20 cellular contexts compared by ENCODE assay signal in genomic region chr1:26155370-26156284, GRCh38. TPM values are rescaled to one million over a fixed set of nuclear protein-coding genes. Genes with fewer than 3 reads are reported as not detected.
DNase-seq lines count a peak whose midpoint lies in the region; ATAC-seq, FAIRE-seq and TF ChIP-seq lines count a peak whose summit lies in the region.
"Had no signal": no experiment of that assay in that cellular context is flagged by ENCODE, and none has a peak within 500 bp of the region (broad histone marks: within the 10 kb centered on the region; RNA-seq: fewer than 3 reads in every experiment).

No MANE protein-coding gene starts in this region.

- no peaks in the 10 kb centered on the region for H3K9me3 ChIP-seq in astrocyte (ENCODE audit: insufficient read depth, low read depth, low read length)
- no peaks in the 10 kb centered on the region for H3K9me3 ChIP-seq in iPS-18c (ENCODE audit: control insufficient read depth, insufficient read depth, low read length)
- no peaks in the 10 kb centered on the region for H3K9me3 ChIP-seq in gastrocnemius medialis
- no peaks in the 10 kb centered on the region for H3K9me3 ChIP-seq in T-helper 17 cell (ENCODE audit: control insufficient read depth, low read length, poor library complexity, severe bottlenecking)
- H3K9me3 ChIP-seq: BE2C, ovary had no signal

- POLR2A ChIA-PET in GM10248 (lab: Yijun Ruan, JAX): no interaction called here

- no peaks in the 10 kb centered on the region for H3K9me3 Mint-ChIP-seq in astrocyte (ENCODE audit: unreplicated experiment)
- no peaks in the 10 kb centered on the region for H3K9me3 Mint-ChIP-seq in activated T-helper 1 cell treated with anti-CD3 and anti-CD28 coated beads, Interleukin-12 subunit alpha, Interleukin-12 subunit beta, Interleukin-2, Interleukin-4 antibody, amounts not matched to agents 30 ng/mL and 10 ng/mL and 1 ng/mL, durations not matched to agents 14 hours and 24 hours and 36 hours
- H3K9me3 Mint-ChIP-seq: activated naive CD4-positive, alpha-beta T cell treated with anti-CD3 and anti-CD28 coated beads, Interleukin-2, amount 50 U/mL, for 24 hours had no signal

- H3K27ac ChIP-seq in astrocyte (ENCODE audit: low read depth, low read length) (no peak overlapping the region), gastrocnemius medialis (peak overlapping the region; percentile 51 to 81 (median 58)), foreskin keratinocyte (no peak overlapping the region)
- H3K27ac ChIP-seq: ovary had no signal

- CTCF ChIA-PET in GM10248 (lab: Yijun Ruan, JAX): interaction anchor here (1.4 to 5.0 kb wide), 4 partner anchors 10 to 44 kb away, joined by 3 to 37 read pairs (median 6); partner anchors contain the start of genes PDIK1L and ZNF593

- intact Hi-C loops in gastrocnemius medialis (cut with DNase I; ENCODE audit: low total_unique reads): no loop called here
- intact Hi-C loops in activated T-helper 1 cell treated with anti-CD3 and anti-CD28 coated beads, Interleukin-12 subunit alpha, Interleukin-12 subunit beta, Interleukin-2, Interleukin-4 antibody, amounts not matched to agents 30 ng/mL and 10 ng/mL and 1 ng/mL, durations not matched to agents 14 hours and 24 hours and 36 hours (cut with micrococcal nuclease): no loop called here

- H4K20me1 ChIP-seq in astrocyte (ENCODE audit: insufficient read depth, low read length): no peaks in the 10 kb centered on the region

- no peak overlapping the region for H3K9ac ChIP-seq in astrocyte (ENCODE audit: low read length)

- H3K4me1 Mint-ChIP-seq in astrocyte (ENCODE audit: low read depth, unreplicated experiment): peaks cover 27% of the 10 kb centered on the region
- no peaks in the 10 kb centered on the region for H3K4me1 Mint-ChIP-seq in activated T-helper 1 cell treated with anti-CD3 and anti-CD28 coated beads, Interleukin-12 subunit alpha, Interleukin-12 subunit beta, Interleukin-2, Interleukin-4 antibody, amounts not matched to agents 30 ng/mL and 10 ng/mL and 1 ng/mL, durations not matched to agents 14 hours and 24 hours and 36 hours (ENCODE audit: low read depth)
- H3K4me1 Mint-ChIP-seq in T-helper 17 cell: peaks cover 4% of the 10 kb centered on the region

- in situ Hi-C loops in gastrocnemius medialis (cut with MboI; ENCODE audit: low sequenced_read_pairs in 4 of 4): loop anchor here in 1 of 4 donors (25.0 kb wide), 2 partner anchors 118 to 268 kb away; partner anchors contain the start of genes PAQR7 and SLC30A2

- H3K27ac Mint-ChIP-seq in astrocyte (ENCODE audit: unreplicated experiment): peak overlapping the region; percentile 19
- H3K27ac Mint-ChIP-seq in activated T-helper 1 cell treated with anti-CD3 and anti-CD28 coated beads, Interleukin-12 subunit alpha, Interleukin-12 subunit beta, Interleukin-2, Interleukin-4 antibody, amounts not matched to agents 30 ng/mL and 10 ng/mL and 1 ng/mL, durations not matched to agents 14 hours and 24 hours and 36 hours: no peak overlapping the region
- H3K27ac Mint-ChIP-seq in T-helper 17 cell: no peak overlapping the region
- H3K27ac Mint-ChIP-seq: activated naive CD4-positive, alpha-beta T cell treated with anti-CD3 and anti-CD28 coated beads, Interleukin-2, amount 50 U/mL, for 24 hours had no signal

- H3K27me3 ChIP-seq in astrocyte (ENCODE audit: insufficient read depth, low read length) (peaks cover 7% of the 10 kb centered on the region), gastrocnemius medialis (no peaks in the 10 kb centered on the region), foreskin keratinocyte (peaks cover 14% of the 10 kb centered on the region)
- H3K27me3 ChIP-seq: BE2C, ovary had no signal

- no peaks in the 10 kb centered on the region for H3K79me2 ChIP-seq in astrocyte (ENCODE audit: insufficient read depth, low read length)

- H3K4me2 ChIP-seq in astrocyte (ENCODE audit: low read length): no peak overlapping the region

- H3K36me3 ChIP-seq in astrocyte (ENCODE audit: insufficient read depth, low read length) (no peaks in the 10 kb centered on the region), gastrocnemius medialis (no peaks in the 10 kb centered on the region)
- H3K36me3 ChIP-seq: BE2C, ovary had no signal

- no peak for ATAC-seq in gastrocnemius medialis
- ATAC-seq in T-helper 17 cell: no peak
- ATAC-seq in foreskin keratinocyte: no peak

- H3K4me3 Mint-ChIP-seq in astrocyte (ENCODE audit: unreplicated experiment) (peak overlapping the region; percentile 62), T-helper 17 cell (no peak overlapping the region)
- H3K4me3 Mint-ChIP-seq in activated T-helper 1 cell treated with anti-CD3 and anti-CD28 coated beads, Interleukin-12 subunit alpha, Interleukin-12 subunit beta, Interleukin-2, Interleukin-4 antibody, amounts not matched to agents 30 ng/mL and 10 ng/mL and 1 ng/mL, durations not matched to agents 14 hours and 24 hours and 36 hours: no peak overlapping the region
- H3K4me3 Mint-ChIP-seq: activated naive CD4-positive, alpha-beta T cell treated with anti-CD3 and anti-CD28 coated beads, Interleukin-2, amount 50 U/mL, for 24 hours had no signal

- TF ChIP-seq POLR2A in gastrocnemius medialis (IDR thresholded peaks at IDR 0.05): no peak

- no peak for TF ChIP-seq CTCF in GM10248 (IDR thresholded peaks at IDR 0.05; ENCODE audit: control extremely low read depth, extremely low read depth, low read depth, missing control alignments)
- TF ChIP-seq CTCF in astrocyte (IDR thresholded peaks at IDR 0.05; ENCODE audit: insufficient read depth, low read depth, low read length): no peak
- TF ChIP-seq CTCF in gastrocnemius medialis (IDR thresholded peaks at IDR 0.05 in 4 of 5, conservative IDR thresholded peaks at IDR 0.05 in 1 of 5): no peak
- no peak for TF ChIP-seq CTCF in foreskin keratinocyte (conservative IDR thresholded peaks at IDR 0.05)

- H3K36me3 Mint-ChIP-seq in astrocyte (ENCODE audit: low read depth, unreplicated experiment) (no peaks in the 10 kb centered on the region), T-helper 17 cell (ENCODE audit: low read depth) (no peaks in the 10 kb centered on the region)
- H3K36me3 Mint-ChIP-seq in activated T-helper 1 cell treated with anti-CD3 and anti-CD28 coated beads, Interleukin-12 subunit alpha, Interleukin-12 subunit beta, Interleukin-2, Interleukin-4 antibody, amounts not matched to agents 30 ng/mL and 10 ng/mL and 1 ng/mL, durations not matched to agents 14 hours and 24 hours and 36 hours (ENCODE audit: low read depth): no peaks in the 10 kb centered on the region
- H3K36me3 Mint-ChIP-seq: activated naive CD4-positive, alpha-beta T cell treated with anti-CD3 and anti-CD28 coated beads, Interleukin-2, amount 50 U/mL, for 24 hours had no signal

- DNase-seq in GM10248 (ENCODE audit: extremely low spot score): peak; percentile 22
- no peak for DNase-seq in astrocyte (ENCODE audit: low read depth)
- DNase-seq in gastrocnemius medialis: peak in 1 of 2 donors; percentile 6
- no peak for DNase-seq in activated T-helper 1 cell treated with anti-CD3 and anti-CD28 coated beads, Interleukin-12 subunit alpha, Interleukin-12 subunit beta, Interleukin-2, Interleukin-4 antibody, amounts not matched to agents 30 ng/mL and 10 ng/mL and 1 ng/mL, durations not matched to agents 14 hours and 24 hours and 36 hours (ENCODE audit: low spot score)
- no peak for DNase-seq in T-helper 17 cell
- DNase-seq in T1000 (lab: John Stamatoyannopoulos, UW): no peak
- DNase-seq in foreskin keratinocyte: no peak
- DNase-seq: activated CD4-positive, CD25-positive, alpha-beta regulatory T cell; BE2C; central memory CD4-positive, alpha-beta T cell; hippocampal formation; IMR-90; NCI-H1105 treated with DMSO at 0.1 percent for 48 hours; ovary; stimulated activated CD4-positive, alpha-beta T cell treated with anti-CD3 and anti-CD28 coated beads, Interleukin-15, amount 100 ng/mL, for 24 hours had no signal

- peaks cover 38% of the 10 kb centered on the region for H3K27me3 Mint-ChIP-seq in astrocyte (ENCODE audit: low read depth, unreplicated experiment)
- peaks cover 71% of the 10 kb centered on the region for H3K27me3 Mint-ChIP-seq in activated T-helper 1 cell treated with anti-CD3 and anti-CD28 coated beads, Interleukin-12 subunit alpha, Interleukin-12 subunit beta, Interleukin-2, Interleukin-4 antibody, amounts not matched to agents 30 ng/mL and 10 ng/mL and 1 ng/mL, durations not matched to agents 14 hours and 24 hours and 36 hours (ENCODE audit: insufficient read depth)
- peaks cover 51% of the 10 kb centered on the region for H3K27me3 Mint-ChIP-seq in T-helper 17 cell

- H3K4me1 ChIP-seq in astrocyte (ENCODE audit: insufficient read depth, low read length) (peaks cover 13% of the 10 kb centered on the region), gastrocnemius medialis (peaks cover 0 to 5% of the 10 kb centered on the region in 2 donors), foreskin keratinocyte (peaks cover 5% of the 10 kb centered on the region)

- no peak overlapping the region for H3K4me3 ChIP-seq in astrocyte (ENCODE audit: insufficient read depth, low read depth, low read length)
- peak overlapping the region; percentile 48 for H3K4me3 ChIP-seq in iPS-18c (ENCODE audit: insufficient read depth, low read depth, low read length)
- peak overlapping the region in 3 of 4 donors; percentile 12 to 39 (median 25) for H3K4me3 ChIP-seq in gastrocnemius medialis
- H3K4me3 ChIP-seq: ovary had no signal

- H2AFZ ChIP-seq in astrocyte (ENCODE audit: low read depth, low read length): no peak overlapping the region

- no peak for FAIRE-seq in astrocyte (lab: Jason Lieb, UNC)

RNA-seq across cellular contexts. Expression of gene FAM110D, which starts 3.3 kb away (rescaled TPM):
- 0.70 and 0.77 TPM in 2 replicates for total RNA-seq in astrocyte
- 1 to 10 TPM; 3.1 to 5.2 (median 4.2) TPM for total RNA-seq in gastrocnemius medialis
- 0.12 TPM in 1 of 2 replicates, not detected in the other for total RNA-seq in activated T-helper 1 cell treated with anti-CD3 and anti-CD28 coated beads, Interleukin-12 subunit alpha, Interleukin-12 subunit beta, Interleukin-2, Interleukin-4 antibody, amounts not matched to agents 30 ng/mL and 10 ng/mL and 1 ng/mL, durations not matched to agents 14 hours and 24 hours and 36 hours
- not detected for total RNA-seq in T-helper 17 cell
- not detected in 2 replicates for total RNA-seq in foreskin keratinocyte
- polyA plus RNA-seq in foreskin keratinocyte: 0.02 and 0.03 TPM in 2 replicates
- total RNA-seq: epithelial cell of proximal tubule, IMR-90 had no signal
- polyA plus RNA-seq: IMR-90 had no signal

RNA-seq across cellular contexts. Expression of gene C1orf232, which starts 13.1 kb away (rescaled TPM):
- not detected in 2 replicates for total RNA-seq in astrocyte
- total RNA-seq in gastrocnemius medialis: not detected
- not detected in 2 replicates for total RNA-seq in activated T-helper 1 cell treated with anti-CD3 and anti-CD28 coated beads, Interleukin-12 subunit alpha, Interleukin-12 subunit beta, Interleukin-2, Interleukin-4 antibody, amounts not matched to agents 30 ng/mL and 10 ng/mL and 1 ng/mL, durations not matched to agents 14 hours and 24 hours and 36 hours
- total RNA-seq in T-helper 17 cell: not detected
- not detected in 2 replicates for total RNA-seq in foreskin keratinocyte
- polyA plus RNA-seq in foreskin keratinocyte: not detected in 2 replicates
- total RNA-seq: epithelial cell of proximal tubule, IMR-90, lung microvascular endothelial cell, ovary had no signal
- polyA plus RNA-seq: IMR-90, ovary, thymus had no signal

RNA-seq across cellular contexts. Expression of gene ZNF593, which starts 14.1 kb away (rescaled TPM):
- total RNA-seq in astrocyte (34.4 and 37.6 TPM in 2 replicates), gastrocnemius medialis (100 to 1,000 TPM in 2 of 4 donors, 10 to 100 TPM in 2; 39.6 to 135 (median 97.3) TPM), T-helper 17 cell (10 to 100 TPM; 15.6 to 15.9 TPM), foreskin keratinocyte (48.0 and 57.2 TPM in 2 replicates)
- 81.3 and 83.0 TPM in 2 replicates for total RNA-seq in activated T-helper 1 cell treated with anti-CD3 and anti-CD28 coated beads, Interleukin-12 subunit alpha, Interleukin-12 subunit beta, Interleukin-2, Interleukin-4 antibody, amounts not matched to agents 30 ng/mL and 10 ng/mL and 1 ng/mL, durations not matched to agents 14 hours and 24 hours and 36 hours
- polyA plus RNA-seq in foreskin keratinocyte: 89.8 and 91.0 TPM in 2 replicates

RNA-seq across cellular contexts. Expression of gene ZNF593OS, which starts 16.0 kb away (rescaled TPM):
- total RNA-seq in astrocyte (not detected in 2 replicates), gastrocnemius medialis (under 1 TPM in 2 of 4 donors, not detected in 2; 0.66 TPM), T-helper 17 cell (not detected), foreskin keratinocyte (not detected in 2 replicates)
- total RNA-seq in activated T-helper 1 cell treated with anti-CD3 and anti-CD28 coated beads, Interleukin-12 subunit alpha, Interleukin-12 subunit beta, Interleukin-2, Interleukin-4 antibody, amounts not matched to agents 30 ng/mL and 10 ng/mL and 1 ng/mL, durations not matched to agents 14 hours and 24 hours and 36 hours: not detected in 2 replicates
- polyA plus RNA-seq in foreskin keratinocyte: 0.08 TPM in 1 of 2 replicates, not detected in the other
- total RNA-seq: epithelial cell of proximal tubule, IMR-90, lung microvascular endothelial cell, ovary had no signal
- polyA plus RNA-seq: IMR-90 had no signal

RNA-seq across cellular contexts. Expression of gene CNKSR1, which starts 21.7 kb away (rescaled TPM):
- total RNA-seq in astrocyte (4.2 and 5.0 TPM in 2 replicates), gastrocnemius medialis (10 to 100 TPM; 23.7 to 50.6 (median 44.6) TPM), T-helper 17 cell (1 to 10 TPM; 3.8 to 5.4 TPM), foreskin keratinocyte (14.7 and 19.1 TPM in 2 replicates)
- 4.2 and 4.7 TPM in 2 replicates for total RNA-seq in activated T-helper 1 cell treated with anti-CD3 and anti-CD28 coated beads, Interleukin-12 subunit alpha, Interleukin-12 subunit beta, Interleukin-2, Interleukin-4 antibody, amounts not matched to agents 30 ng/mL and 10 ng/mL and 1 ng/mL, durations not matched to agents 14 hours and 24 hours and 36 hours
- 20.3 and 20.7 TPM in 2 replicates for polyA plus RNA-seq in foreskin keratinocyte
- total RNA-seq: IMR-90, lung microvascular endothelial cell had no signal

Comparison
In these comparisons a context has a peak if more than half of its experiments do, and no peak if none do; other contexts are left out.
1. H3K27ac ChIP-seq: peak in gastrocnemius medialis (4 of 4); none in astrocyte (single experiment) and foreskin keratinocyte (single experiment).